ENCODE assay signal across 9 cellular contexts in the genomic region with DNA sequence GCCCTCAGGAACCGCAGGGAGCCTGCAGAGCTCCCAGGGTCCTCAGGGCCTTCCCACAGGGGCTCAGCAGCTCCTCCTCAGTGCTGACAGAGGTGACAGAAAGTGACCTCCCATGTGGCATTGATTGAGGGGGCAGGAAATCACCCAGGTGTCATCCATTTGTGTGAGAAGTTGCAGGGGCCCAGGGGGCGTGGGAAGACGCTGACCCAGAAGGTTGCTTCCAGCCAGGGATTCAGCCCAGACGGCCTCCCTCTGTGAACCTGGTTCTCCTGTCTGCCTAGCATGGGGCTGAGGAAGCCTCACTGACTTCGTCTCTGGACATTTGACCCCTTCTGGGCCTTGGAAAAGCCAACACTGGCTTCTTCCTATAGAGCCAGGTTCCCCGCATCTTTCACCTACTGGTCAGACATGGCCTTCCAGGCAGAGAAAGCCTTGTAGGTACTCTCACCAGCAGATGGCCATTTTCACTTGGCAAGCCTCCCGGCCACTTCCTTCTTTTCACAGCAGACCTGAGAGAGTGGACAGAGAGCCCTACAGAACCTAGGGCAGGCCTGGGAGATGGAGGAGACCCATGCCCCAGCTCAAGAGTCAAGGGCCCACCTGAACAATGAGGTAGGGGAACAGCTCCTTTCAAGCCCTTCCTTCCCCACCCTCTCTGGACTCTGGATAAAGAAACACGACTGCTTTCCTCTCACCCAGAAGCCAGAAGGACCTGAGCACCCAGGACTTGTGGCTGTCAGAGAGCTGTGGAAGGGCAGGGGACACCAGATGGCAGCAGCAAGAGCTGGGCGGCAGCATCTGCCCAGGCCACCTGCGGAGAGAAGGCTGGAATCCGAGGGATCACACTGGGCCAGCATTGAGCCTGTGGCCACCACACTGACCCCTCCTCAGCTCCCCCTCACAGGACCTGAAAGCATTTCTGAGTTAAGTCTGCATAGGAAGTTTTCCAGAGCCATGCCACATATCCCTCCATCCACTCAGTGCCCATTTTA.
DNase-seq lines count a peak whose midpoint lies in the region; ATAC-seq, FAIRE-seq and TF ChIP-seq lines count a peak whose summit lies in the region.
"Had no signal": no experiment of that assay in that cellular context is flagged by ENCODE, and none has a peak within 500 bp of the region (broad histone marks: within the 10 kb centered on the region; RNA-seq: fewer than 3 reads in every experiment).

No MANE protein-coding gene starts in this region.

- H3K27me3 ChIP-seq in Loucy (ENCODE audit: insufficient read depth, low read length, poor library complexity, severe bottlenecking) (no peaks in the 10 kb centered on the region), HepG2 (ENCODE audit: control insufficient read depth in 1 of 2, insufficient read depth in 2 of 2, low read length in 2 of 2) (peaks cover 3 to 38% of the 10 kb centered on the region in 2 experiments; a peak in 3 of 5 replicates)
- H3K27me3 ChIP-seq: colonic mucosa had no signal

- H3K79me2 ChIP-seq in Loucy (ENCODE audit: insufficient read depth, low read length), result no peaks in the 10 kb centered on the region
- no peaks in the 10 kb centered on the region for H3K79me2 ChIP-seq in HepG2 (ENCODE audit: insufficient read depth, low read length)

- 2% methylated on average over 11 of the region's 11 CpGs for WGBS in HepG2 (ENCODE audit: low lambda C conversion rate)

- DNase-seq in Daoy (ENCODE audit: low read depth), result peak; percentile 39
- peak; percentile 64 for DNase-seq in astrocyte of the spinal cord (ENCODE audit: low read depth, low spot score)
- DNase-seq in HepG2 (ENCODE audit: low spot score), result no peak

- intact Hi-C loops in HepG2 (cut with micrococcal nuclease; ENCODE audit: unreplicated experiment), result loop anchor here (10.0 kb wide), 1 partner anchor 299 kb away; no protein-coding TSS in a partner anchor

- in situ Hi-C loops in astrocyte of the spinal cord (cut with HindIII; ENCODE audit: low sequenced_read_pairs), result no loop called here
- in situ Hi-C loops in HepG2 (cut with HindIII; ENCODE audit: extremely low pct_ligation_motif_present, low pct_unique_long_range_greater_than_20kb), result loop anchor here (5.0 kb wide), 1 partner anchor 381 kb away; no protein-coding TSS in a partner anchor

- H3K4me3 ChIP-seq in Loucy (ENCODE audit: low read length, poor library complexity, severe bottlenecking), result no peak overlapping the region
- H3K4me3 ChIP-seq in astrocyte of the spinal cord (ENCODE audit: low read depth, low read length), result no peak overlapping the region
- no peak overlapping the region for H3K4me3 ChIP-seq in HepG2 (replicated peaks in 1 of 3; ENCODE audit: insufficient read depth in 1 of 3, low read depth in 2 of 3, low read length in 3 of 3)
- H3K4me3 ChIP-seq: colonic mucosa had no signal

- ATAC-seq in HepG2 (peak; percentile 61), HG03280 (IDR thresholded peaks at IDR 0.05; ENCODE audit: unreplicated experiment) (no peak), HG02870 (IDR thresholded peaks at IDR 0.05; ENCODE audit: unreplicated experiment) (no peak), GM18861 (IDR thresholded peaks at IDR 0.05; ENCODE audit: unreplicated experiment) (no peak), HG02884 (IDR thresholded peaks at IDR 0.05; ENCODE audit: unreplicated experiment) (no peak)

- no peak for TF ChIP-seq POLR2A in HepG2 (IDR thresholded peaks at IDR 0.05; ENCODE audit: insufficient read depth in 1 of 2, low read depth in 2 of 2, low read length in 2 of 2)

- POLR2A ChIA-PET in HepG2 (lab: Yijun Ruan, JAX), result no interaction called here

- H3K4me1 ChIP-seq in Loucy (ENCODE audit: insufficient read depth, low read length, poor library complexity, severe bottlenecking), result peaks cover 47% of the 10 kb centered on the region
- no peaks in the 10 kb centered on the region for H3K4me1 ChIP-seq in HepG2 (ENCODE audit: insufficient read depth, low read length)
- H3K4me1 ChIP-seq: colonic mucosa had no signal

- no TSS peak for BruUV-seq in HepG2 (replicated peaks; lab: Mats Ljungman, UMichigan)

- H4K20me1 ChIP-seq in Loucy (ENCODE audit: insufficient read depth, low read length, poor library complexity, severe bottlenecking), result no peaks in the 10 kb centered on the region
- H4K20me1 ChIP-seq in HepG2 (ENCODE audit: insufficient read depth, low read length), result no peaks in the 10 kb centered on the region

- no peak overlapping the region for H2AFZ ChIP-seq in Loucy (ENCODE audit: low read length)
- no peak overlapping the region for H2AFZ ChIP-seq in HepG2 (ENCODE audit: low read length)

- TF ChIP-seq RAD21 in HepG2 (CRISPR knock-in tag; IDR thresholded peaks at IDR 0.05), result no peak

- no peaks in the 10 kb centered on the region for H3K9me2 ChIP-seq in Loucy (replicated peaks; ENCODE audit: low read depth, low read length)

- no peak overlapping the region for H3K9ac ChIP-seq in Loucy (ENCODE audit: low read depth, low read length, poor library complexity, severe bottlenecking)
- H3K9ac ChIP-seq in HepG2 (ENCODE audit: insufficient read depth, low read depth, low read length), result no peak overlapping the region

- H3F3A ChIP-seq in Loucy (ENCODE audit: low read depth), result peaks cover 27% of the 10 kb centered on the region

- H3K36me3 ChIP-seq in Loucy (ENCODE audit: insufficient read depth, low read length) (no peaks in the 10 kb centered on the region; the same call in 1 of the 2 replicates), HepG2 (replicated peaks in 1 of 2; ENCODE audit: control insufficient read depth in 1 of 2, insufficient read depth in 2 of 2, low read length in 2 of 2) (no peaks in the 10 kb centered on the region)
- H3K36me3 ChIP-seq: colonic mucosa had no signal

- no peak overlapping the region for H3K27ac ChIP-seq in HepG2 (ENCODE audit: extremely low read length, insufficient read depth, low read length)
- H3K27ac ChIP-seq: colonic mucosa had no signal

- no peak for FAIRE-seq in HepG2 (lab: Jason Lieb, UNC)

- no peak for TF ChIP-seq EP300 in HepG2 (IDR thresholded peaks at IDR 0.05; ENCODE audit: low read depth in 2 of 2, low read length in 2 of 2)
- TF ChIP-seq EP300 in HepG2 (CRISPR knock-in tag; IDR thresholded peaks at IDR 0.05; ENCODE audit: borderline replicate concordance), result no peak

- H3K4me2 ChIP-seq in Loucy (ENCODE audit: low read depth, low read length, poor library complexity, severe bottlenecking) (no peak overlapping the region), HepG2 (ENCODE audit: low read depth, low read length) (no peak overlapping the region)

- TF ChIP-seq CTCF in Loucy (conservative IDR thresholded peaks at IDR 0.05; ENCODE audit: low read length) (0 out of 2 replicates have a peak, but pooled peaks have one; percentile 8), astrocyte of the spinal cord (IDR thresholded peaks at IDR 0.05; ENCODE audit: low read depth, low read length) (peak; percentile 47), HepG2 (CRISPR knock-in tag; IDR thresholded peaks at IDR 0.05) (no peak)

- CTCF ChIA-PET in HepG2 (lab: Yijun Ruan, JAX; ENCODE audit: low intra/inter-chr PET ratio, low total read pairs), result interaction anchor here (1.0 to 2.2 kb wide), 3 partner anchors 387 to 432 kb away, joined by 4 to 32 read pairs (median 11); no protein-coding TSS in a partner anchor

- peaks cover 10% of the 10 kb centered on the region for H3K9me3 ChIP-seq in Loucy (ENCODE audit: insufficient read depth, low read depth, low read length)
- no peaks in the 10 kb centered on the region for H3K9me3 ChIP-seq in HepG2 (ENCODE audit: low read length)
- H3K9me3 ChIP-seq: colonic mucosa had no signal

TF ChIP-seq in HepG2, 621 proteins besides CTCF, POLR2A, EP300 and RAD21:
- TF ChIP-seq ZNF138 (CRISPR knock-in tag; IDR thresholded peaks at IDR 0.05; ENCODE audit: low read depth), result no peak
- TF ChIP-seq ZNF460 (CRISPR knock-in tag; IDR thresholded peaks at IDR 0.05; ENCODE audit: borderline replicate concordance), result no peak
- TF ChIP-seq ZNF891 (CRISPR knock-in tag; IDR thresholded peaks at IDR 0.05), result no peak
- no peak for TF ChIP-seq PPARG (CRISPR knock-in tag; conservative IDR thresholded peaks at IDR 0.05)
